ENCODE assay signal across 3 cellular contexts in genomic region chr19:34590228-34590627, GRCh38.
"Had no signal": no experiment of that assay in that cellular context is flagged by ENCODE, and none has a peak within 500 bp of the region (broad histone marks: within the 10 kb centered on the region; RNA-seq: fewer than 3 reads in every experiment).

No MANE protein-coding gene starts in this region.

- DNase-seq: GDM1, GF-D8 had no signal

- ATAC-seq: GM12878 had no signal

- H3K4me3 ChIP-seq: GM12878 had no signal
